In the genomic region with DNA sequence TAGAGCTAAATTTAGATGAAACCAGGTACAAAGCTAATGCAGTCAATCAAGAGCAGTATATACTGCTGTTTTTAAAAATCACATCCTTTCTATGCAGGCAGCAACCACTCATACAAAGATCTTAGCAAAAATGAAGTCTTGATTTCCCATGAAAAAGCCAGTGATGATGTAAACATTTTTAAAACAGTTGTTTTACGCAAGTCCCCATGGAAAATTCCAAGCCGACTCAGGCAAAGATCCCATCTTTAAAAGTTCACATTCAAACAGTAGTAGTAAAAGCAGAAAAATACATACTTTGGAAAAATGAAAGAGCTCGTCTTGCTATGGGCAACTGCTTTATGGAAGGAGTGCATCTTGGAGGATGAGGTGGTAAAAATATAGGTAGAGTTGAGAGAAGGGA, we compare ENCODE assay signal across 23 cellular contexts.
"Had no signal": no experiment of that assay in that cellular context is flagged by ENCODE, and none has a peak within 500 bp of the region (broad histone marks: within the 10 kb centered on the region; RNA-seq: fewer than 3 reads in every experiment).

No MANE protein-coding gene starts in this region.

- H3K9me3 ChIP-seq: lower lobe of right lung, suprapubic skin, upper lobe of right lung had no signal

- H3K4me3 ChIP-seq: lower lobe of right lung, suprapubic skin, upper lobe of right lung had no signal

- H3K4me3 Mint-ChIP-seq: activated naive CD4-positive, alpha-beta T cell treated with anti-CD3 and anti-CD28 coated beads, Interleukin-2, amount 10 ng/mL, durations not matched to agents 7 days and 5 days; activated naive CD8-positive, alpha-beta T cell treated with anti-CD3 and anti-CD28 coated beads, Interleukin-2, amount 50 U/mL, for 24 hours; effector memory CD8-positive, alpha-beta T cell; immature natural killer cell; nephron progenitor cell had no signal

- H3K27ac Mint-ChIP-seq: activated naive CD4-positive, alpha-beta T cell treated with anti-CD3 and anti-CD28 coated beads, Interleukin-2, amount 10 ng/mL, durations not matched to agents 7 days and 5 days; activated naive CD8-positive, alpha-beta T cell treated with anti-CD3 and anti-CD28 coated beads, Interleukin-2, amount 50 U/mL, for 24 hours; effector memory CD8-positive, alpha-beta T cell; nephron progenitor cell had no signal

- DNase-seq: activated CD4-positive, alpha-beta T cell treated with anti-CD3 and anti-CD28 coated beads, Interleukin-2, amount 50 U/mL, for 1 hour; activated CD8-positive, alpha-beta memory T cell treated with anti-CD3 and anti-CD28 coated beads for 24 hours; activated CD8-positive, alpha-beta memory T cell treated with anti-CD3 and anti-CD28 coated beads, Interleukin-2, amount 50 U/mL, for 48 hours; activated effector memory CD4-positive, alpha-beta T cell treated with Interleukin-2 at 50 U/mL for 16 hours; activated naive CD4-positive, alpha-beta T cell treated with anti-CD3 and anti-CD28 coated beads, Interleukin-2, amount 10 ng/mL, durations not matched to agents 7 days and 5 days; activated naive CD8-positive, alpha-beta T cell treated with anti-CD3 and anti-CD28 coated beads, Interleukin-2, amount 50 U/mL, for 24 hours; activated T-cell treated with anti-CD3 and anti-CD28 coated beads, Interleukin-2, amount 50 U/mL, for 48 hours; effector memory CD8-positive, alpha-beta T cell; foreskin melanocyte; head of caudate nucleus; immature natural killer cell; lower lobe of right lung; nephron progenitor cell; posterior cingulate gyrus; SIG-M5; stimulated activated CD4-positive, alpha-beta T cell treated with anti-CD3 and anti-CD28 coated beads, Interleukin-12 subunit alpha, Interleukin-12 subunit beta, amount 100 ng/mL, for 4 hours; stimulated activated CD4-positive, alpha-beta T cell treated with anti-CD3 and anti-CD28 coated beads, Interleukin-1b, Interleukin-23, amount 100 ng/mL, for 48 hours; stimulated activated CD8-positive, alpha-beta memory T cell treated with anti-CD3 and anti-CD28 coated beads, Interleukin-4, amount 100 ng/mL, for 48 hours; stimulated activated naive CD4-positive, alpha-beta T cell treated with Interleukin-2 at 50 U/mL for 16 hours; upper lobe of right lung had no signal

- H3K4me1 Mint-ChIP-seq: activated naive CD4-positive, alpha-beta T cell treated with anti-CD3 and anti-CD28 coated beads, Interleukin-2, amount 10 ng/mL, durations not matched to agents 7 days and 5 days; activated naive CD8-positive, alpha-beta T cell treated with anti-CD3 and anti-CD28 coated beads, Interleukin-2, amount 50 U/mL, for 24 hours; immature natural killer cell; nephron progenitor cell had no signal

- ATAC-seq: activated CD4-positive, CD25-positive, alpha-beta regulatory T cell treated with anti-CD3 and anti-CD28 coated beads, Interleukin-2, amount 50 U/mL, for 24 hours; activated naive CD8-positive, alpha-beta T cell treated with anti-CD3 and anti-CD28 coated beads, Interleukin-2, amount 50 U/mL, for 24 hours; effector memory CD8-positive, alpha-beta T cell; SK-N-SH treated with all-trans-retinoic acid at 6 μM for 48 hours; upper lobe of right lung had no signal

- H3K36me3 ChIP-seq: lower lobe of right lung, suprapubic skin, upper lobe of right lung had no signal

- H3K36me3 Mint-ChIP-seq: activated naive CD4-positive, alpha-beta T cell treated with anti-CD3 and anti-CD28 coated beads, Interleukin-2, amount 10 ng/mL, durations not matched to agents 7 days and 5 days; immature natural killer cell had no signal

- H3K9me3 Mint-ChIP-seq: activated naive CD4-positive, alpha-beta T cell treated with anti-CD3 and anti-CD28 coated beads, Interleukin-2, amount 10 ng/mL, durations not matched to agents 7 days and 5 days; activated naive CD8-positive, alpha-beta T cell treated with anti-CD3 and anti-CD28 coated beads, Interleukin-2, amount 50 U/mL, for 24 hours; effector memory CD8-positive, alpha-beta T cell; immature natural killer cell; nephron progenitor cell had no signal

- H3K27me3 Mint-ChIP-seq: activated naive CD4-positive, alpha-beta T cell treated with anti-CD3 and anti-CD28 coated beads, Interleukin-2, amount 10 ng/mL, durations not matched to agents 7 days and 5 days; activated naive CD8-positive, alpha-beta T cell treated with anti-CD3 and anti-CD28 coated beads, Interleukin-2, amount 50 U/mL, for 24 hours had no signal

- H3K27me3 ChIP-seq: suprapubic skin, upper lobe of right lung had no signal

- H3K27ac ChIP-seq: lower lobe of right lung, suprapubic skin had no signal
